Comparison of ENCODE assay signal across 8 cellular contexts in genomic region chr5:172870261-172870806, GRCh38. TPM values are rescaled to one million over a fixed set of nuclear protein-coding genes. Genes with fewer than 3 reads are reported as not detected.
A peak's percentile ranks its signal among the peaks of the same experiment; 100 is the strongest.
DNase-seq lines count a peak whose midpoint lies in the region; ATAC-seq and TF ChIP-seq lines count a peak whose summit lies in the region.

No MANE protein-coding gene starts in this region.

- no peaks in the 10 kb centered on the region for H3K36me3 ChIP-seq in lower lobe of right lung
- H3K36me3 ChIP-seq in thyroid gland: no peaks in the 10 kb centered on the region

- TF ChIP-seq CTCF in lower lobe of right lung (IDR thresholded peaks at IDR 0.05) (no peak), thyroid gland (IDR thresholded peaks at IDR 0.05) (no peak)

- no peaks in the 10 kb centered on the region for H3K9me3 ChIP-seq in lower lobe of right lung
- no peaks in the 10 kb centered on the region for H3K9me3 ChIP-seq in thyroid gland

- H3K4me3 ChIP-seq in lower lobe of right lung: no peak overlapping the region
- H3K4me3 ChIP-seq in thyroid gland (replicated peaks in 1 of 3): no peak overlapping the region

- H3K27ac ChIP-seq in cingulate gyrus (ENCODE audit: low read depth, low read length) (peak overlapping the region; percentile 80), lower lobe of right lung (peak overlapping the region; percentile 89), thyroid gland (peak overlapping the region; percentile 97 to 98 (median 98))

- WGBS in thyroid gland, 2 donors: 27 to 43% methylated on average over 8 of the region's 8 CpGs

- H3K27me3 ChIP-seq in lower lobe of right lung (ENCODE audit: low read depth) (no peaks in the 10 kb centered on the region), thyroid gland (no peaks in the 10 kb centered on the region)

- TF ChIP-seq POLR2A in thyroid gland (IDR thresholded peaks at IDR 0.05): no peak

- ATAC-seq in lower lobe of right lung (peak; percentile 78 to 84), HG03135 (IDR thresholded peaks at IDR 0.05; ENCODE audit: unreplicated experiment) (no peak)

- intact Hi-C loops in lower lobe of right lung (cut with DNase I) (no loop called here), thyroid gland (cut with DNase I) (no loop called here)

- DNase-seq in M059J (ENCODE audit: low read depth) (peak; percentile 92), lower lobe of right lung (no peak), thyroid gland (peak; percentile 72 to 73), NCI-H187 (lab: John Stamatoyannopoulos, UW) (no peak), superior temporal gyrus (ENCODE audit: extremely low spot score) (no peak), H4 (ENCODE audit: low spot score) (no peak)

- H3K4me1 ChIP-seq in lower lobe of right lung: peaks cover 91% of the 10 kb centered on the region
- peaks cover 95 to 96% of the 10 kb centered on the region in 2 donors for H3K4me1 ChIP-seq in thyroid gland

RNA-seq across cellular contexts. Expression of gene ERGIC1, which starts 36.3 kb away (rescaled TPM):
- 149 and 153 TPM in 2 replicates for total RNA-seq in M059J (2014; rRNA removed; shearing (Covaris generic))
- total RNA-seq in lower lobe of right lung (177 TPM), thyroid gland (100 to 1,000 TPM; 156 to 214 (median 175) TPM)
- total RNA-seq in H4 (2014; rRNA removed; shearing (Covaris generic)): 72.3 and 86.2 TPM in 2 replicates

Comparison
In these comparisons a context has a peak if more than half of its experiments do, and no peak if none do; other contexts are left out.
1. DNase-seq: peak in M059J (single experiment) and thyroid gland (2 of 2); none in lower lobe of right lung (single experiment), NCI-H187 (0 of 2), superior temporal gyrus (single experiment) and H4 (single experiment).
2. Peak in every context shown above with its lines, with median percentiles within 50 percentile points of each other: H3K27ac ChIP-seq.